In the genomic region with DNA sequence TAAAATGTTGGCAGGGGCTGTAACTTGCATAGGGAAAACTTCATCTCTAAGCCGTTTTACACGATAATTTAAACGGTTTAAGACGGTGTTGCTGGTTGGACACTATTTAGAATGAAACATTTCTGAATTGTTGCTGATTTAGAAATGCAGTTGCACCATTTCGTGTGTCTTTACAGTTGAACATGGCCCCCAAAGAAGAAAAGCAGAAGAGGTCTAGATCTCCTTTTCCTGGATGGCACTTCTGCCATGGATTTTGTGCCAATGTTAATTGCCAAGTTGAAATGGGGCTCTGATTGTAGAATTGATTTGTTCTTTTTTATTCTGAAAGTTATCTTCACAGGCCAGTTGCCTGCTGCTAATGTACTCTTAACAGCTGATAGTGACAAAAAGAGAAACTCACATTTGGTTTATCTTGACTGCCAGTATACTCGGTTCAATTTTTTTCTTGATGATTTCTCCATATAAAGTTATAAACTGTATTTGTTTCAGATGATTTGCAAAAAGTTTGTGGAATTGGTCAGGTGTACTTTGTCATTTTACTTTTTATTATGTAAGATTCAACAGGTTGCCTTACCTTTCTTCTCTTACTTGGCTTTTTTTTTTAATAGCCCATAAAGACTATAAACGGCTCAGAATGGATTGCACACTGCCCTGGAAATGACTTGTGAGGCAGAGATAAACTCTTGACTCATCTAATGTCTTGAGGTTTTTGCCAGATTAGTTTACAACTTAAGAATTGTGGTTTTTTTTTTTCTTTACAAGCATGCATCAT, we compare ENCODE assay signal across 8 cellular contexts. TPM values are rescaled to one million over a fixed set of nuclear protein-coding genes. Genes with fewer than 3 reads are reported as not detected.
DNase-seq lines count a peak whose midpoint lies in the region; ATAC-seq and TF ChIP-seq lines count a peak whose summit lies in the region.

No MANE protein-coding gene starts in this region.

- no peaks in the 10 kb centered on the region for H3K9me3 ChIP-seq in CD8-positive, alpha-beta memory T cell (ENCODE audit: low read length)

- H3K9me3 Mint-ChIP-seq in CD8-positive, alpha-beta memory T cell = no peaks in the 10 kb centered on the region

- H3K4me3 ChIP-seq in CD8-positive, alpha-beta memory T cell (ENCODE audit: low read length) = peak overlapping the region; percentile 93

- H3K27ac ChIP-seq in CD8-positive, alpha-beta memory T cell (ENCODE audit: low read depth, low read length) = no peak overlapping the region
- peak overlapping the region; percentile 97 for H3K27ac ChIP-seq in VCaP
- no peak overlapping the region for H3K27ac ChIP-seq in foreskin keratinocyte

- H3K27me3 Mint-ChIP-seq in CD8-positive, alpha-beta memory T cell = no peaks in the 10 kb centered on the region

- ATAC-seq in foreskin keratinocyte = peak; percentile 61

- TF ChIP-seq CTCF in VCaP (conservative IDR thresholded peaks at IDR 0.05) = no peak
- no peak for TF ChIP-seq CTCF in foreskin keratinocyte (conservative IDR thresholded peaks at IDR 0.05)

- POLR2A ChIA-PET in CD8-positive, alpha-beta memory T cell (lab: Charles Lee) = interaction anchor here (0.6 to 1.0 kb wide), 3 partner anchors 42 to 546 kb away, joined by 3 read pairs; partner anchors contain the start of gene TASOR

- peak overlapping the region; percentile 90 to 96 (median 92) for H3K4me3 Mint-ChIP-seq in CD8-positive, alpha-beta memory T cell

- peaks cover 17% of the 10 kb centered on the region for H3K4me1 ChIP-seq in CD8-positive, alpha-beta memory T cell (ENCODE audit: insufficient read depth, low read length)
- peaks cover 5% of the 10 kb centered on the region for H3K4me1 ChIP-seq in foreskin keratinocyte

- H3K36me3 ChIP-seq in CD8-positive, alpha-beta memory T cell (ENCODE audit: insufficient read depth, low read length) = no peaks in the 10 kb centered on the region

- peaks cover 16 to 54% (median 39%) of the 10 kb centered on the region in 3 donors for H3K4me1 Mint-ChIP-seq in CD8-positive, alpha-beta memory T cell

- peaks cover 0 to 9% (median 0%) of the 10 kb centered on the region in 3 donors for H3K36me3 Mint-ChIP-seq in CD8-positive, alpha-beta memory T cell

- CTCF ChIA-PET in CD8-positive, alpha-beta memory T cell (lab: Charles Lee) = interaction anchor here (1.4 to 3.0 kb wide), 2 partner anchors 14 to 59 kb away, joined by 3 to 9 read pairs; no protein-coding TSS in a partner anchor

- H3K27me3 ChIP-seq in CD8-positive, alpha-beta memory T cell (ENCODE audit: insufficient read depth, low read length, poor library complexity, severe bottlenecking) = no peaks in the 10 kb centered on the region
- no peaks in the 10 kb centered on the region for H3K27me3 ChIP-seq in foreskin keratinocyte

- DNase-seq in CD8-positive, alpha-beta memory T cell = no peak
- peak; percentile 83 for DNase-seq in HT1080 (ENCODE audit: low read depth)
- DNase-seq in foreskin keratinocyte = peak; percentile 73 to 80
- peak; percentile 3 for DNase-seq in putamen (ENCODE audit: low spot score)
- no peak for DNase-seq in amygdala (lab: John Stamatoyannopoulos, UW)
- DNase-seq in 8988T = no peak
- DNase-seq in RPMI8226 = no peak

- peak overlapping the region in 7 of 8 donors; percentile 21 to 92 (median 88) for H3K27ac Mint-ChIP-seq in CD8-positive, alpha-beta memory T cell

RNA-seq across cellular contexts. Expression of gene APPL1, which starts 1.4 kb away (rescaled TPM):
- total RNA-seq in CD8-positive, alpha-beta memory T cell = 10 to 100 TPM; 35.9 to 36.1 TPM
- polyA plus RNA-seq in CD8-positive, alpha-beta memory T cell = 43.5 TPM
- 44.9 and 46.1 TPM in 2 replicates for total RNA-seq in HT1080 (2014; rRNA removed; shearing (Covaris generic))
- 27.2 and 34.1 TPM in 2 replicates for polyA plus RNA-seq in HT1080 (2015; cell fraction: cytosol; rRNA removed)
- polyA plus RNA-seq in HT1080 (2015; cell fraction: nucleus; rRNA removed) = 26.1 and 26.2 TPM in 2 replicates
- total RNA-seq in foreskin keratinocyte = 25.4 and 29.1 TPM in 2 replicates
- polyA plus RNA-seq in foreskin keratinocyte = 5.3 and 7.0 TPM in 2 replicates

RNA-seq across cellular contexts. Expression of gene HESX1, which starts 29.1 kb away (rescaled TPM):
- total RNA-seq in CD8-positive, alpha-beta memory T cell = under 1 TPM in 1 of 2 experiments, not detected in 1; 0.44 TPM
- polyA plus RNA-seq in CD8-positive, alpha-beta memory T cell = not detected
- 0.20 and 1.3 TPM in 2 replicates for total RNA-seq in HT1080 (2014; rRNA removed; shearing (Covaris generic))
- polyA plus RNA-seq in HT1080 (2015; cell fraction: cytosol; rRNA removed) = 1.5 and 2.0 TPM in 2 replicates
- polyA plus RNA-seq in HT1080 (2015; cell fraction: nucleus; rRNA removed) = 2.0 and 2.4 TPM in 2 replicates
- total RNA-seq in foreskin keratinocyte = 0.25 TPM in 1 of 2 replicates, not detected in the other
- 0.17 and 0.26 TPM in 2 replicates for polyA plus RNA-seq in foreskin keratinocyte

Comparison
In these comparisons a context has a peak if more than half of its experiments do, and no peak if none do; other contexts are left out.
1. DNase-seq: peak in HT1080 (single experiment), foreskin keratinocyte (2 of 2) and putamen (single experiment); none in CD8-positive, alpha-beta memory T cell (0 of 5), amygdala (0 of 56), 8988T (single experiment) and RPMI8226 (single experiment).